In genomic region chr2:9972621-9973445, GRCh38 we compare ENCODE assay signal across 12 cellular contexts. TPM values are rescaled to one million over a fixed set of nuclear protein-coding genes. Genes with fewer than 3 reads are reported as not detected.
DNase-seq lines count a peak whose midpoint lies in the region; ATAC-seq, FAIRE-seq and TF ChIP-seq lines count a peak whose summit lies in the region.
"Had no signal": no experiment of that assay in that cellular context is flagged by ENCODE, and none has a peak within 500 bp of the region (broad histone marks: within the 10 kb centered on the region; RNA-seq: fewer than 3 reads in every experiment).

No MANE protein-coding gene starts in this region.

- no peaks in the 10 kb centered on the region for H3K27me3 Mint-ChIP-seq in activated T-helper 1 cell treated with anti-CD3 and anti-CD28 coated beads, Interleukin-12 subunit alpha, Interleukin-12 subunit beta, Interleukin-2, Interleukin-4 antibody, amounts not matched to agents 30 ng/mL and 10 ng/mL and 1 ng/mL, durations not matched to agents 14 hours and 24 hours and 36 hours (ENCODE audit: insufficient read depth)

- no peak overlapping the region for H3K4me3 ChIP-seq in fibroblast of villous mesenchyme (ENCODE audit: low read depth, low read length)
- no peak overlapping the region for H3K4me3 ChIP-seq in sigmoid colon

- DNase-seq in H54 (ENCODE audit: insufficient read length, low spot score) = no peak
- DNase-seq in activated T-helper 1 cell treated with anti-CD3 and anti-CD28 coated beads, Interleukin-12 subunit alpha, Interleukin-12 subunit beta, Interleukin-2, Interleukin-4 antibody, amounts not matched to agents 30 ng/mL and 10 ng/mL and 1 ng/mL, durations not matched to agents 14 hours and 24 hours and 36 hours (ENCODE audit: low spot score) = no peak
- peak; percentile 72 for DNase-seq in fibroblast of villous mesenchyme (ENCODE audit: low read depth)
- DNase-seq in sigmoid colon = no peak
- no peak for DNase-seq in inferior parietal cortex (ENCODE audit: extremely low spot score)
- no peak for DNase-seq in activated CD8-positive, alpha-beta memory T cell treated with anti-CD3 and anti-CD28 coated beads, Interleukin-2, amount 50 U/mL, for 4 hours
- no peak for DNase-seq in germinal center (ENCODE audit: low spot score)
- DNase-seq: activated CD8-positive, alpha-beta T cell treated with anti-CD3 and anti-CD28 coated beads, Interleukin-2, amount 10 ng/mL, durations not matched to agents 7 days and 5 days; H9; NCI-H2029 treated with DMSO at 0.1 percent for 48 hours; SHP77 had no signal

- no peaks in the 10 kb centered on the region for H3K36me3 ChIP-seq in sigmoid colon

- H3K27me3 ChIP-seq in sigmoid colon = no peaks in the 10 kb centered on the region

- no peak for TF ChIP-seq CTCF in fibroblast of villous mesenchyme (IDR thresholded peaks at IDR 0.05; ENCODE audit: insufficient read depth, low read depth, low read length)
- TF ChIP-seq CTCF in sigmoid colon (IDR thresholded peaks at IDR 0.05) = no peak

- no peak for TF ChIP-seq EP300 in sigmoid colon (IDR thresholded peaks at IDR 0.05)

- peak; percentile 83 for FAIRE-seq in H54 (lab: Jason Lieb, UNC)

- H3K4me3 Mint-ChIP-seq in activated T-helper 1 cell treated with anti-CD3 and anti-CD28 coated beads, Interleukin-12 subunit alpha, Interleukin-12 subunit beta, Interleukin-2, Interleukin-4 antibody, amounts not matched to agents 30 ng/mL and 10 ng/mL and 1 ng/mL, durations not matched to agents 14 hours and 24 hours and 36 hours = no peak overlapping the region
- H3K4me3 Mint-ChIP-seq: activated CD8-positive, alpha-beta T cell treated with anti-CD3 and anti-CD28 coated beads, Interleukin-2, amount 10 ng/mL, durations not matched to agents 7 days and 5 days; H9 had no signal

- peak overlapping the region; percentile 35 for H3K27ac Mint-ChIP-seq in activated T-helper 1 cell treated with anti-CD3 and anti-CD28 coated beads, Interleukin-12 subunit alpha, Interleukin-12 subunit beta, Interleukin-2, Interleukin-4 antibody, amounts not matched to agents 30 ng/mL and 10 ng/mL and 1 ng/mL, durations not matched to agents 14 hours and 24 hours and 36 hours
- H3K27ac Mint-ChIP-seq: activated CD8-positive, alpha-beta T cell treated with anti-CD3 and anti-CD28 coated beads, Interleukin-2, amount 10 ng/mL, durations not matched to agents 7 days and 5 days had no signal

- H3K9me3 Mint-ChIP-seq in activated T-helper 1 cell treated with anti-CD3 and anti-CD28 coated beads, Interleukin-12 subunit alpha, Interleukin-12 subunit beta, Interleukin-2, Interleukin-4 antibody, amounts not matched to agents 30 ng/mL and 10 ng/mL and 1 ng/mL, durations not matched to agents 14 hours and 24 hours and 36 hours = no peaks in the 10 kb centered on the region
- H3K9me3 Mint-ChIP-seq: H9 had no signal

- 50 to 77% methylated on average over 13 of the region's 13 CpGs for WGBS in sigmoid colon, 2 donors

- H3K27ac ChIP-seq in sigmoid colon = peak overlapping the region in 3 of 4 donors; percentile 3 to 79 (median 36)

- intact Hi-C loops in activated T-helper 1 cell treated with anti-CD3 and anti-CD28 coated beads, Interleukin-12 subunit alpha, Interleukin-12 subunit beta, Interleukin-2, Interleukin-4 antibody, amounts not matched to agents 30 ng/mL and 10 ng/mL and 1 ng/mL, durations not matched to agents 14 hours and 24 hours and 36 hours (cut with micrococcal nuclease) = loop anchor here (10.0 kb wide), 2 partner anchors 318 to 332 kb away; partner anchors contain the start of gene HPCAL1
- intact Hi-C loops in sigmoid colon (cut with DNase I) = no loop called here

- no peaks in the 10 kb centered on the region for H3K36me3 Mint-ChIP-seq in activated T-helper 1 cell treated with anti-CD3 and anti-CD28 coated beads, Interleukin-12 subunit alpha, Interleukin-12 subunit beta, Interleukin-2, Interleukin-4 antibody, amounts not matched to agents 30 ng/mL and 10 ng/mL and 1 ng/mL, durations not matched to agents 14 hours and 24 hours and 36 hours (ENCODE audit: low read depth)

- peaks cover 0 to 41% (median 33%) of the 10 kb centered on the region in 4 donors for H3K4me1 ChIP-seq in sigmoid colon

- H3K4me1 Mint-ChIP-seq in activated T-helper 1 cell treated with anti-CD3 and anti-CD28 coated beads, Interleukin-12 subunit alpha, Interleukin-12 subunit beta, Interleukin-2, Interleukin-4 antibody, amounts not matched to agents 30 ng/mL and 10 ng/mL and 1 ng/mL, durations not matched to agents 14 hours and 24 hours and 36 hours (ENCODE audit: low read depth) = peaks cover 52% of the 10 kb centered on the region

- no peak for ATAC-seq in HG03520 (IDR thresholded peaks at IDR 0.05; ENCODE audit: unreplicated experiment)
- ATAC-seq: activated CD8-positive, alpha-beta T cell treated with anti-CD3 and anti-CD28 coated beads, Interleukin-2, amount 10 ng/mL, durations not matched to agents 7 days and 5 days had no signal

- TF ChIP-seq POLR2A in H54 (IDR thresholded peaks at IDR 0.05; ENCODE audit: low read depth, low read length) (no peak), sigmoid colon (IDR thresholded peaks at IDR 0.05) (no peak)

- no peaks in the 10 kb centered on the region for H3K9me3 ChIP-seq in sigmoid colon

RNA-seq across cellular contexts. Expression of gene GRHL1, which starts 21.3 kb away (rescaled TPM):
- 1.4 and 1.5 TPM in 2 replicates for total RNA-seq in activated T-helper 1 cell treated with anti-CD3 and anti-CD28 coated beads, Interleukin-12 subunit alpha, Interleukin-12 subunit beta, Interleukin-2, Interleukin-4 antibody, amounts not matched to agents 30 ng/mL and 10 ng/mL and 1 ng/mL, durations not matched to agents 14 hours and 24 hours and 36 hours
- total RNA-seq in fibroblast of villous mesenchyme (0.64 and 1.7 TPM in 2 replicates), sigmoid colon (1 to 10 TPM; 1.4 to 4.2 (median 2.5) TPM)
- under 1 TPM; under 0.01 to 0.55 (median 0.46) TPM for polyA plus RNA-seq in sigmoid colon
